Comparison of ENCODE assay signal across 18 cellular contexts in genomic region chr13:67855837-67856238, GRCh38.
DNase-seq lines count a peak whose midpoint lies in the region; ATAC-seq and TF ChIP-seq lines count a peak whose summit lies in the region.
"Had no signal": no experiment of that assay in that cellular context is flagged by ENCODE, and none has a peak within 500 bp of the region (broad histone marks: within the 10 kb centered on the region; RNA-seq: fewer than 3 reads in every experiment).

No MANE protein-coding gene starts in this region.

- no peak for ATAC-seq in HG03460 (IDR thresholded peaks at IDR 0.05; ENCODE audit: unreplicated experiment)
- ATAC-seq: GM23338 had no signal

- intact Hi-C loops in prostate gland (cut with DNase I): no loop called here

- H3K27me3 ChIP-seq in BLaER1 (no peaks in the 10 kb centered on the region), Karpas-422 (ENCODE audit: low read length) (no peaks in the 10 kb centered on the region), tibial nerve (no peaks in the 10 kb centered on the region), prostate gland (replicated peaks; ENCODE audit: insufficient read depth) (no peaks in the 10 kb centered on the region)

- H3K79me2 ChIP-seq in Karpas-422 (ENCODE audit: low read length): no peaks in the 10 kb centered on the region

- H3K27ac Mint-ChIP-seq in chondrocyte (ENCODE audit: unreplicated experiment) (peak overlapping the region; percentile 2), nephron (peak overlapping the region; percentile 29 to 89 (median 66))
- H3K27ac Mint-ChIP-seq: CD4-positive, alpha-beta memory T cell; GM23338; H9; IgD-negative memory B cell had no signal

- H3K4me1 ChIP-seq in BLaER1 (peaks cover 14% of the 10 kb centered on the region; the same call in 1 of the 2 replicates), Karpas-422 (ENCODE audit: low read length) (no peaks in the 10 kb centered on the region), tibial nerve (peaks cover 0 to 4% (median 0%) of the 10 kb centered on the region in 4 donors), prostate gland (replicated peaks) (no peaks in the 10 kb centered on the region)

- no peaks in the 10 kb centered on the region for H3K9me3 ChIP-seq in BLaER1
- no peaks in the 10 kb centered on the region for H3K9me3 ChIP-seq in Karpas-422 (ENCODE audit: low read length)
- no peaks in the 10 kb centered on the region for H3K9me3 ChIP-seq in tibial nerve
- no peaks in the 10 kb centered on the region for H3K9me3 ChIP-seq in prostate gland

- H3K4me1 Mint-ChIP-seq in chondrocyte (ENCODE audit: low read depth): peaks cover 18% of the 10 kb centered on the region
- peaks cover 21% of the 10 kb centered on the region for H3K4me1 Mint-ChIP-seq in nephron
- H3K4me1 Mint-ChIP-seq: CD4-positive, alpha-beta memory T cell; IgD-negative memory B cell had no signal

- DNase-seq in Karpas-422 (no peak), chondrocyte (ENCODE audit: low spot score) (no peak), tibial nerve (ENCODE audit: low spot score in 2 of 2) (no peak), prostate gland (ENCODE audit: low spot score) (no peak), erythroblast (lab: John Stamatoyannopoulos, UW) (no peak)
- DNase-seq: 8988T; AML-193; C1 segment of cervical spinal cord; CD4-positive, alpha-beta memory T cell; DMS79 treated with DMSO at 0.1 percent for 48 hours; EL; H9 had no signal

- no peaks in the 10 kb centered on the region for H3K36me3 Mint-ChIP-seq in chondrocyte (ENCODE audit: low read depth)
- H3K36me3 Mint-ChIP-seq in nephron (ENCODE audit: low read depth): no peaks in the 10 kb centered on the region
- H3K36me3 Mint-ChIP-seq: CD4-positive, alpha-beta memory T cell; IgD-negative memory B cell had no signal

- TF ChIP-seq CTCF in chondrocyte (IDR thresholded peaks at IDR 0.05): no peak
- no peak for TF ChIP-seq CTCF in nephron (IDR thresholded peaks at IDR 0.05; ENCODE audit: unreplicated experiment in 3 of 3)
- no peak for TF ChIP-seq CTCF in tibial nerve (IDR thresholded peaks at IDR 0.05)
- TF ChIP-seq CTCF in prostate gland (IDR thresholded peaks at IDR 0.05): no peak

- TF ChIP-seq POLR2A in tibial nerve (IDR thresholded peaks at IDR 0.05) (no peak), prostate gland (IDR thresholded peaks at IDR 0.05) (no peak), erythroblast (IDR thresholded peaks at IDR 0.05; ENCODE audit: low read length) (no peak)

- H3K4me3 ChIP-seq in BLaER1: no peak overlapping the region
- no peak overlapping the region for H3K4me3 ChIP-seq in Karpas-422 (ENCODE audit: low read length)
- H3K4me3 ChIP-seq in tibial nerve: no peak overlapping the region
- H3K4me3 ChIP-seq in prostate gland: no peak overlapping the region
- H3K4me3 ChIP-seq: GM23338 had no signal

- H3K27me3 Mint-ChIP-seq in chondrocyte (ENCODE audit: low read depth): no peaks in the 10 kb centered on the region
- H3K27me3 Mint-ChIP-seq in nephron (ENCODE audit: low read depth): no peaks in the 10 kb centered on the region
- H3K27me3 Mint-ChIP-seq: CD4-positive, alpha-beta memory T cell; IgD-negative memory B cell had no signal

- no peaks in the 10 kb centered on the region for H3K9me2 ChIP-seq in Karpas-422 (replicated peaks; ENCODE audit: insufficient read depth, low read length)

- H3K9ac ChIP-seq in BLaER1: 0 out of 2 replicates have a peak overlapping the region, but pooled peaks have one; percentile 3
- no peak overlapping the region for H3K9ac ChIP-seq in Karpas-422 (ENCODE audit: low read length)

- H4K20me1 ChIP-seq in BLaER1: no peaks in the 10 kb centered on the region
- no peaks in the 10 kb centered on the region for H4K20me1 ChIP-seq in Karpas-422 (ENCODE audit: insufficient read depth, low read depth, low read length)

- H3K36me3 ChIP-seq in BLaER1 (no peaks in the 10 kb centered on the region), Karpas-422 (ENCODE audit: insufficient read depth, low read length) (no peaks in the 10 kb centered on the region), tibial nerve (no peaks in the 10 kb centered on the region), prostate gland (no peaks in the 10 kb centered on the region)

- TF ChIP-seq EP300 in tibial nerve (IDR thresholded peaks at IDR 0.05): no peak

- H3K9me3 Mint-ChIP-seq in chondrocyte (ENCODE audit: low read depth) (no peaks in the 10 kb centered on the region), nephron (no peaks in the 10 kb centered on the region)
- H3K9me3 Mint-ChIP-seq: GM23338, H9 had no signal

- H3K4me2 ChIP-seq in BLaER1 (peak overlapping the region; percentile 25), Karpas-422 (ENCODE audit: low read depth, low read length, poor library complexity, severe bottlenecking) (no peak overlapping the region)
- H3K4me2 ChIP-seq: GM23338 had no signal

- 5 to 9% methylated on average over 2 of the region's 2 CpGs for WGBS in tibial nerve, 2 donors
- 3% methylated on average over 2 of the region's 2 CpGs for WGBS in prostate gland

- no peak overlapping the region for H3K27ac ChIP-seq in BLaER1
- H3K27ac ChIP-seq in Karpas-422 (ENCODE audit: low read length): no peak overlapping the region
- no peak overlapping the region for H3K27ac ChIP-seq in tibial nerve
- no peak overlapping the region for H3K27ac ChIP-seq in prostate gland
- H3K27ac ChIP-seq: HL-60 had no signal

- H3K4me3 Mint-ChIP-seq in chondrocyte (ENCODE audit: unreplicated experiment) (no peak overlapping the region), nephron (no peak overlapping the region)
- H3K4me3 Mint-ChIP-seq: CD4-positive, alpha-beta memory T cell; GM23338; H9; IgD-negative memory B cell had no signal

- H2AFZ ChIP-seq in Karpas-422 (ENCODE audit: low read length): peak overlapping the region; percentile 75
